In the genomic region with DNA sequence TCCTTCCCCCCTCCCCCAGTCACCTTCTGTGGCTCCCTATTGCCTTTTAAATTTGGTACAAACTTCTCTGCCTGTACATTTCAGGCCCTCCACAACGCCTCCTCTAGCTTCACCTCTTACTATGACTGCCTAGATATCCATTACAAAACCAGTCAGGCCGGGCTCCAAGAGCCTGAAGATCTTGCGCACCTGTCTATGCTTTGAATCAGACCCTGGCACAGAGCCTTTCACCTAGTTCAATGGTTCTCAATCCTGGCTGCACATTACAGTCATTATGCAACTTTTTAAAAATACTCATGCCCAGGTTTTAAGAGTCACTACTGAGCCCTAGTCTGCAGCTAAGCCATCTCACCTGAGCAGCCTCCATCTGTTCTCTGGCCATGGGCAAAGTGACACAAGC, we compare ENCODE assay signal across 19 cellular contexts. TPM values are rescaled to one million over a fixed set of nuclear protein-coding genes. Genes with fewer than 3 reads are reported as not detected.
A peak's percentile ranks its signal among the peaks of the same experiment; 100 is the strongest.
DNase-seq lines count a peak whose midpoint lies in the region; ATAC-seq and TF ChIP-seq lines count a peak whose summit lies in the region.
"Had no signal": no experiment of that assay in that cellular context is flagged by ENCODE, and none has a peak within 500 bp of the region (broad histone marks: within the 10 kb centered on the region; RNA-seq: fewer than 3 reads in every experiment).

No MANE protein-coding gene starts in this region.

- peaks cover 4% of the 10 kb centered on the region for H3K4me1 Mint-ChIP-seq in T-helper 2 cell treated with Interferon-gamma antibody and Interleukin-4, amounts not matched to agents 5 μg/mL and 100 μg/mL, for 36 hours (ENCODE audit: low read depth)
- peaks cover 2% of the 10 kb centered on the region for H3K4me1 Mint-ChIP-seq in T-helper 17 cell

- H3K4me3 ChIP-seq in epithelial cell of esophagus (ENCODE audit: low read length), result no peak overlapping the region
- H3K4me3 ChIP-seq: colonic mucosa, gastrocnemius medialis, left ventricle myocardium inferior, tibial artery had no signal

- no peak overlapping the region for H3K27ac Mint-ChIP-seq in T-helper 2 cell treated with Interferon-gamma antibody and Interleukin-4, amounts not matched to agents 5 μg/mL and 100 μg/mL, for 36 hours
- H3K27ac Mint-ChIP-seq in T-helper 17 cell, result no peak overlapping the region

- ATAC-seq in T-helper 17 cell (no peak), omental fat pad (ENCODE audit: low FRiP score) (peak; percentile 67)
- ATAC-seq: gastrocnemius medialis had no signal

- peaks cover 27% of the 10 kb centered on the region for H3K9me3 Mint-ChIP-seq in T-helper 2 cell treated with Interferon-gamma antibody and Interleukin-4, amounts not matched to agents 5 μg/mL and 100 μg/mL, for 36 hours

- peaks cover 25% of the 10 kb centered on the region for H3K27me3 Mint-ChIP-seq in T-helper 2 cell treated with Interferon-gamma antibody and Interleukin-4, amounts not matched to agents 5 μg/mL and 100 μg/mL, for 36 hours (ENCODE audit: low read depth)
- H3K27me3 Mint-ChIP-seq in T-helper 17 cell, result peaks cover 23% of the 10 kb centered on the region

- H3K36me3 Mint-ChIP-seq in T-helper 2 cell treated with Interferon-gamma antibody and Interleukin-4, amounts not matched to agents 5 μg/mL and 100 μg/mL, for 36 hours (ENCODE audit: low read depth), result no peaks in the 10 kb centered on the region
- H3K36me3 Mint-ChIP-seq in T-helper 17 cell (ENCODE audit: low read depth), result peaks cover 2% of the 10 kb centered on the region

- no peaks in the 10 kb centered on the region for H3K9me3 ChIP-seq in T-helper 17 cell (ENCODE audit: control insufficient read depth, low read length, poor library complexity, severe bottlenecking)
- H3K9me3 ChIP-seq: colonic mucosa, gastrocnemius medialis had no signal

- TF ChIP-seq CTCF in epithelial cell of esophagus (IDR thresholded peaks at IDR 0.05; ENCODE audit: insufficient read depth, low read depth, low read length, missing control alignments), result no peak
- no peak for TF ChIP-seq CTCF in omental fat pad (IDR thresholded peaks at IDR 0.05)

- no peak for DNase-seq in T-helper 2 cell treated with Interferon-gamma antibody and Interleukin-4, amounts not matched to agents 5 μg/mL and 100 μg/mL, for 36 hours (ENCODE audit: low spot score)
- DNase-seq in T-helper 2 cell (no peak), T-helper 17 cell (no peak), epithelial cell of esophagus (ENCODE audit: low read depth) (peak; percentile 23), omental fat pad (ENCODE audit: low spot score) (no peak), OCI-M1 (lab: John Stamatoyannopoulos, UW) (no peak), UCSD-AML1 (lab: John Stamatoyannopoulos, UW; ENCODE audit: unreplicated experiment) (no peak), epidermal melanocyte (ENCODE audit: insufficient read length, low spot score) (no peak)
- DNase-seq: 8988T, colonic mucosa, DMS53, gastrocnemius medialis, KG1, left ventricle myocardium inferior, NCI-H2029 treated with DMSO at 0.1 percent for 48 hours, NCI-H510A treated with DMSO at 0.1 percent for 48 hours, T1000, tibial artery had no signal

- H3K4me3 Mint-ChIP-seq in T-helper 2 cell treated with Interferon-gamma antibody and Interleukin-4, amounts not matched to agents 5 μg/mL and 100 μg/mL, for 36 hours, result peak overlapping the region; percentile 49
- H3K4me3 Mint-ChIP-seq in T-helper 17 cell, result peak overlapping the region; percentile 4

RNA-seq across cellular contexts. Expression of gene GAS7, which starts 1.6 kb away (rescaled TPM):
- total RNA-seq in T-helper 17 cell (1 to 10 TPM; 1.1 to 5.2 TPM), omental fat pad (100 to 1,000 TPM in 1 of 4 donors, 10 to 100 TPM in 3; 36.4 to 148 (median 52.7) TPM)
- total RNA-seq: pulmonary artery endothelial cell had no signal

Comparison
In these comparisons a context has a peak if more than half of its experiments do, and no peak if none do; other contexts are left out.
1. RNA of gene GAS7, which starts 1.6 kb away (total RNA-seq): 36.4 to 148 TPM in omental fat pad; 1.1 to 5.2 TPM in T-helper 17 cell; every median in the first group is over 4 times any median in the second.